In the genomic region with DNA sequence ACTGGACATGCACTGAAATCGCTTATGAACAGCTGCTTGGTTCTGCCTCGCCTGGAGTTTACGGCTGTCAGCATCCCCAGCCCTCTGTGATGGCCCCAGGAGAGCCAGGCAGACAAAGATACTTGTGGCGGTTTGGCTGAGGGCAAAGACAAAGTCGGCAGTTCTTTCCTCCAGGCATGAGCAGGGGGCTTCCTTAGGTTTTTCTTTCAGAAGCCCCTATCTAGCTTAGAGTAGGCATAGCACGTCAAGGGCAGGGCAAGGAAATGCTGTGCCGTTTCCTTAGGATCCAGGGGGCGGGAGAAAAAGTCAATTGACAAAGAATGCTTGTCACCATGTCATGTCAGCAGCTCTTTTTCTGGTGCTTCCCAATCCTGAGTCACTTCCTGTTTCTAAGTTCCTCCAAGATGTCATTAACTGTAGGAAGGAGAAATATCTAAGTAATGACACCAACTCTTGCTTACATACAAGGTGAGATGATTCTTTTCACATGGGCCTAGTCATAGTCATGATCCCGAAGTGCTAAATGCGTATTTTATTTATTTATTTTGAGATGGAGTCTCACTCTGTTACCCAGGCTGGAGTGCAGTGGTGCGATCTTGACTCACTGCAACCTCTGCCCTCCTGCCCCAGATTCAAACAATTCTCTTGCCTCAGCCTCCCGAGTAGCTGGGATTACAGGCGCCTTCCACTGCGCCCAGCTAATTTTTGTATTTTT, we compare ENCODE assay signal across 8 cellular contexts. TPM values are rescaled to one million over a fixed set of nuclear protein-coding genes. Genes with fewer than 3 reads are reported as not detected.
DNase-seq lines count a peak whose midpoint lies in the region; ATAC-seq and TF ChIP-seq lines count a peak whose summit lies in the region.

No MANE protein-coding gene starts in this region.

- H3K4me1 ChIP-seq in gastroesophageal sphincter (peaks cover 0 to 59% (median 3%) of the 10 kb centered on the region in 3 donors), gastrocnemius medialis (peaks cover 12 to 14% of the 10 kb centered on the region in 2 donors)

- no peaks in the 10 kb centered on the region for H3K36me3 ChIP-seq in gastroesophageal sphincter
- H3K36me3 ChIP-seq in gastrocnemius medialis, result no peaks in the 10 kb centered on the region

- no peaks in the 10 kb centered on the region for H3K27me3 ChIP-seq in gastroesophageal sphincter
- no peaks in the 10 kb centered on the region for H3K27me3 ChIP-seq in gastrocnemius medialis

- CTCF ChIA-PET in activated CD4-positive, alpha-beta memory T cell treated with anti-CD3 and anti-CD28 coated beads, Interleukin-2, amount 10 ng/mL, durations not matched to agents 7 days and 5 days (lab: Charles Lee), result no interaction called here

- H3K4me3 Mint-ChIP-seq in activated CD4-positive, alpha-beta memory T cell treated with anti-CD3 and anti-CD28 coated beads, Interleukin-2, amount 10 ng/mL, durations not matched to agents 7 days and 5 days, result no peak overlapping the region

- H3K9me3 Mint-ChIP-seq in activated CD4-positive, alpha-beta memory T cell treated with anti-CD3 and anti-CD28 coated beads, Interleukin-2, amount 10 ng/mL, durations not matched to agents 7 days and 5 days, result no peaks in the 10 kb centered on the region

- ATAC-seq in SK-N-SH treated with all-trans-retinoic acid at 6 μM for 48 hours, result peak; percentile 70
- ATAC-seq in gastroesophageal sphincter, result peak; percentile 32
- peak in 1 of 2 donors; percentile 26 for ATAC-seq in gastrocnemius medialis
- no peak for ATAC-seq in GM18873 (IDR thresholded peaks at IDR 0.05; ENCODE audit: low FRiP score, unreplicated experiment)

- H3K4me3 ChIP-seq in gastroesophageal sphincter (peak overlapping the region in 1 of 2 donors; percentile 11), gastrocnemius medialis (no peak overlapping the region)

- H3K4me1 Mint-ChIP-seq in activated CD4-positive, alpha-beta memory T cell treated with anti-CD3 and anti-CD28 coated beads, Interleukin-2, amount 10 ng/mL, durations not matched to agents 7 days and 5 days, result peaks cover 11% of the 10 kb centered on the region

- H3K27ac ChIP-seq in gastroesophageal sphincter (peak overlapping the region; percentile 66 to 90 (median 88)), gastrocnemius medialis (peak overlapping the region; percentile 31 to 60 (median 48))

- TF ChIP-seq CTCF in gastroesophageal sphincter (IDR thresholded peaks at IDR 0.05) (no peak), gastrocnemius medialis (IDR thresholded peaks at IDR 0.05 in 4 of 5, conservative IDR thresholded peaks at IDR 0.05 in 1 of 5) (no peak)

- no peaks in the 10 kb centered on the region for H3K36me3 Mint-ChIP-seq in activated CD4-positive, alpha-beta memory T cell treated with anti-CD3 and anti-CD28 coated beads, Interleukin-2, amount 10 ng/mL, durations not matched to agents 7 days and 5 days (ENCODE audit: low read depth)

- TF ChIP-seq POLR2A in gastroesophageal sphincter (IDR thresholded peaks at IDR 0.05) (no peak), gastrocnemius medialis (IDR thresholded peaks at IDR 0.05) (no peak)

- DNase-seq in GOT3 (lab: John Stamatoyannopoulos, UW) (peak; percentile 31), gastrocnemius medialis (no peak), SK-N-DZ (ENCODE audit: low spot score) (no peak), OCI-M2 (lab: John Stamatoyannopoulos, UW; ENCODE audit: unreplicated experiment) (no peak)
- DNase-seq in activated CD4-positive, alpha-beta memory T cell treated with anti-CD3 and anti-CD28 coated beads, Interleukin-2, amount 10 ng/mL, durations not matched to agents 7 days and 5 days, result no peak

- 39 to 52% methylated on average over 10 to 14 of the region's 14 CpGs for WGBS in gastroesophageal sphincter (ENCODE audit: low coverage in 1 of 2), 2 donors

- intact Hi-C loops in gastrocnemius medialis (cut with DNase I; ENCODE audit: low total_unique reads), result no loop called here

- POLR2A ChIA-PET in activated CD4-positive, alpha-beta memory T cell treated with anti-CD3 and anti-CD28 coated beads, Interleukin-2, amount 10 ng/mL, durations not matched to agents 7 days and 5 days (lab: Charles Lee), result no interaction called here

- TF ChIP-seq EP300 in gastroesophageal sphincter (IDR thresholded peaks at IDR 0.05), result no peak

- H3K27ac Mint-ChIP-seq in activated CD4-positive, alpha-beta memory T cell treated with anti-CD3 and anti-CD28 coated beads, Interleukin-2, amount 10 ng/mL, durations not matched to agents 7 days and 5 days, result no peak overlapping the region

- H3K27me3 Mint-ChIP-seq in activated CD4-positive, alpha-beta memory T cell treated with anti-CD3 and anti-CD28 coated beads, Interleukin-2, amount 10 ng/mL, durations not matched to agents 7 days and 5 days, result peaks cover 11% of the 10 kb centered on the region

- H3K9me3 ChIP-seq in gastroesophageal sphincter (no peaks in the 10 kb centered on the region), gastrocnemius medialis (no peaks in the 10 kb centered on the region)

- in situ Hi-C loops in gastrocnemius medialis (cut with MboI; ENCODE audit: low sequenced_read_pairs in 4 of 4), result loop anchor here in 1 of 4 donors (25.0 kb wide), 1 partner anchor 217 kb away; no protein-coding TSS in a partner anchor

TF ChIP-seq in SK-N-SH treated with all-trans-retinoic acid at 6 μM for 48 hours, 23 proteins besides CTCF, POLR2A, EP300 and RAD21 (continues in another document):
- no peak for TF ChIP-seq ZC3H10 (CRISPR knock-in tag; IDR thresholded peaks at IDR 0.05)
- TF ChIP-seq CREB5 (CRISPR knock-in tag; IDR thresholded peaks at IDR 0.05; ENCODE audit: low read depth), result no peak
- TF ChIP-seq TCF4 (CRISPR knock-in tag; IDR thresholded peaks at IDR 0.05; ENCODE audit: borderline replicate concordance), result no peak
- TF ChIP-seq POU6F1 (CRISPR knock-in tag; IDR thresholded peaks at IDR 0.05; ENCODE audit: borderline replicate concordance, low read depth), result no peak
- no peak for TF ChIP-seq ISL1 (CRISPR knock-in tag; IDR thresholded peaks at IDR 0.05)
- TF ChIP-seq, protein P1, sequence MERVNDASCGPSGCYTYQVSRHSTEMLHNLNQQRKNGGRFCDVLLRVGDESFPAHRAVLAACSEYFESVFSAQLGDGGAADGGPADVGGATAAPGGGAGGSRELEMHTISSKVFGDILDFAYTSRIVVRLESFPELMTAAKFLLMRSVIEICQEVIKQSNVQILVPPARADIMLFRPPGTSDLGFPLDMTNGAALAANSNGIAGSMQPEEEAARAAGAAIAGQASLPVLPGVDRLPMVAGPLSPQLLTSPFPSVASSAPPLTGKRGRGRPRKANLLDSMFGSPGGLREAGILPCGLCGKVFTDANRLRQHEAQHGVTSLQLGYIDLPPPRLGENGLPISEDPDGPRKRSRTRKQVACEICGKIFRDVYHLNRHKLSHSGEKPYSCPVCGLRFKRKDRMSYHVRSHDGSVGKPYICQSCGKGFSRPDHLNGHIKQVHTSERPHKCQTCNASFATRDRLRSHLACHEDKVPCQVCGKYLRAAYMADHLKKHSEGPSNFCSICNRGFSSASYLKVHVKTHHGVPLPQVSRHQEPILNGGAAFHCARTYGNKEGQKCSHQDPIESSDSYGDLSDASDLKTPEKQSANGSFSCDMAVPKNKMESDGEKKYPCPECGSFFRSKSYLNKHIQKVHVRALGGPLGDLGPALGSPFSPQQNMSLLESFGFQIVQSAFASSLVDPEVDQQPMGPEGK (CRISPR knock-in tag; IDR thresholded peaks at IDR 0.05; ENCODE audit: borderline replicate concordance), result no peak
- no peak for TF ChIP-seq ARNTL (CRISPR knock-in tag; IDR thresholded peaks at IDR 0.05; ENCODE audit: borderline replicate concordance, low read depth)

RNA-seq across cellular contexts. Expression of gene GJC1, which starts 35.2 kb away (rescaled TPM):
- total RNA-seq in gastroesophageal sphincter (10 to 100 TPM; 28.2 to 78.3 (median 44.5) TPM), gastrocnemius medialis (1 to 10 TPM; 2.1 to 9.2 (median 4.6) TPM)
- polyA plus RNA-seq in SK-N-DZ (2014; cell fraction: cytosol; rRNA removed), result 41.0 and 48.8 TPM in 2 replicates
- polyA plus RNA-seq in SK-N-DZ (2014; cell fraction: nucleus; rRNA removed), result 15.7 and 37.2 TPM in 2 replicates
- under 1 TPM; 0.78 to 0.88 TPM for total RNA-seq in activated CD4-positive, alpha-beta memory T cell treated with anti-CD3 and anti-CD28 coated beads, Interleukin-2, amount 10 ng/mL, durations not matched to agents 7 days and 5 days

RNA-seq across cellular contexts. Expression of gene ADAM11, which starts 36.1 kb away (rescaled TPM):
- total RNA-seq in gastroesophageal sphincter, result 1 to 10 TPM in 3 of 4 donors, under 1 TPM in 1; 0.10 to 4.2 (median 1.3) TPM
- total RNA-seq in gastrocnemius medialis, result under 1 TPM in 2 of 4 donors, not detected in 2; 0.04 to 0.36 TPM
- polyA plus RNA-seq in SK-N-DZ (2014; cell fraction: cytosol; rRNA removed), result 10.4 and 12.3 TPM in 2 replicates
- 97.2 and 118 TPM in 2 replicates for polyA plus RNA-seq in SK-N-DZ (2014; cell fraction: nucleus; rRNA removed)
- under 1 TPM; 0.28 to 0.43 TPM for total RNA-seq in activated CD4-positive, alpha-beta memory T cell treated with anti-CD3 and anti-CD28 coated beads, Interleukin-2, amount 10 ng/mL, durations not matched to agents 7 days and 5 days

RNA-seq across cellular contexts. Expression of gene HIGD1B, which starts 52.8 kb away (rescaled TPM):
- total RNA-seq in gastroesophageal sphincter, result 1 to 10 TPM; 1.1 to 2.5 (median 1.5) TPM
- 1 to 10 TPM; 1.8 to 6.6 (median 4.4) TPM for total RNA-seq in gastrocnemius medialis
- polyA plus RNA-seq in SK-N-DZ (2014; cell fraction: cytosol; rRNA removed), result not detected in 2 replicates
- polyA plus RNA-seq in SK-N-DZ (2014; cell fraction: nucleus; rRNA removed), result not detected in 2 replicates
- total RNA-seq in activated CD4-positive, alpha-beta memory T cell treated with anti-CD3 and anti-CD28 coated beads, Interleukin-2, amount 10 ng/mL, durations not matched to agents 7 days and 5 days, result not detected
